Comparison of ENCODE assay signal across 8 cellular contexts in the genomic region with DNA sequence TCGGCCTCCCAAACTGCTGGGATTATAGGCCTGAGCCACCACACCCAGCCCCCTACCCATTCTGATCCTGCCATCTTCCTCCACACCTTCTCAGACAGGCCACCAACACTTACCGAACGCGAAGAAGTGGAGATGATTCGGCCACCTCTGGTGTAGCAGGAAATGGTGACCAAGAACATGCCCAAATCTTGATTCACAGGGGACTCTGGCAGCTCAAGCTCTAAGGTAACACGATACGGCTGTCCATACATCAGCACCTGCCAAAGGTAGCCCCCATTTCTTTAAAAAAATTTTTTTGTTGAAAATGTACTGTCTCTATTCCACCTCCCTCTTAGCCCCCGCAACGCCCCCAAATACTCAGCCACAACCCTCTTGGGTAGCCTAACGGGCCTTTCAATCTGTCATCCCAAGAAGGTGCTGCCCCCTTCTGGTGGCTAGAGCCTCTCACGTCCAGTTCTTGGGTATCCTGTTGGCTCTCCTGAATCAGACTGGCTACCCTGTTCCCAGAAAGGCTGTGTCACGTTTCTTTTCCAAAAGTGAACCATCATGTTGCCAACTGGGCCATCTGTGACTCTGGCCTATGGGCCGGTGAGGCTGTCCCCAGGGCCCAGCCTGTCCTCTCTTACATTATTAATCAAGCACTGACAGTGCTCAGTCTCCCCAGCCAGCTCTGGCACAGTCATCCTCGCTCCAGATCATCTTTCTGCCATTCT. TPM values are rescaled to one million over a fixed set of nuclear protein-coding genes. Genes with fewer than 3 reads are reported as not detected.
DNase-seq lines count a peak whose midpoint lies in the region; ATAC-seq and TF ChIP-seq lines count a peak whose summit lies in the region.

No MANE protein-coding gene starts in this region.

- no peak overlapping the region for H3K4me2 ChIP-seq in SU-DHL-6 (ENCODE audit: low read depth, low read length, poor library complexity, severe bottlenecking)

- H3K27ac ChIP-seq in SU-DHL-6 (ENCODE audit: low read depth, low read length) (no peak overlapping the region), cardiac muscle cell (no peak overlapping the region)

- H3F3A ChIP-seq in SU-DHL-6 (ENCODE audit: insufficient read depth): 0 out of 2 replicates have a peak, but pooled peaks cover 3% of the 10 kb centered on the region

- H3K9ac ChIP-seq in SU-DHL-6 (ENCODE audit: low read length): no peak overlapping the region

- H3K36me3 ChIP-seq in SU-DHL-6 (ENCODE audit: low read length) (no peaks in the 10 kb centered on the region), cardiac muscle cell (peaks cover 19% of the 10 kb centered on the region)

- H3K79me2 ChIP-seq in SU-DHL-6 (ENCODE audit: insufficient read depth, low read length): no peaks in the 10 kb centered on the region

- H3K4me3 ChIP-seq in SU-DHL-6 (ENCODE audit: insufficient read depth, low read length, poor library complexity, severe bottlenecking): no peak overlapping the region
- H3K4me3 ChIP-seq in cardiac muscle cell: no peak overlapping the region

- DNase-seq in DMS79 treated with DMSO at 0.1 percent for 48 hours (lab: John Stamatoyannopoulos, UW): peak; percentile 11
- DNase-seq in LHCN-M2 (ENCODE audit: low read depth): peak; percentile 84
- peak; percentile 54 for DNase-seq in activated naive CD8-positive, alpha-beta T cell treated with anti-CD3 and anti-CD28 coated beads, Interleukin-2, amount 50 U/mL, for 16 hours (ENCODE audit: low read depth, low spot score)
- DNase-seq in cardiac muscle cell (ENCODE audit: low read depth in 1 of 2, low spot score in 1 of 2): peak; percentile 84 to 89
- peak; percentile 64 for DNase-seq in putamen (ENCODE audit: low spot score)
- no peak for DNase-seq in GOT3 (lab: John Stamatoyannopoulos, UW)

- peaks cover 6% of the 10 kb centered on the region for H3K4me1 ChIP-seq in cardiac muscle cell (ENCODE audit: low read depth)

- TF ChIP-seq CTCF in SU-DHL-6 (IDR thresholded peaks at IDR 0.05; ENCODE audit: insufficient read depth, low read length, poor library complexity, severe bottlenecking) (peak; percentile 85), cardiac muscle cell (IDR thresholded peaks at IDR 0.05; ENCODE audit: low read depth, low read length) (peak; percentile 90)

- no peaks in the 10 kb centered on the region for H3K9me2 ChIP-seq in SU-DHL-6 (replicated peaks; ENCODE audit: insufficient read depth, low read length)

- no peak overlapping the region for H2AFZ ChIP-seq in SU-DHL-6 (ENCODE audit: low read depth, low read length, severe bottlenecking)

- ATAC-seq in GM18870 (IDR thresholded peaks at IDR 0.05; ENCODE audit: unreplicated experiment): no peak

- H3K27me3 ChIP-seq in SU-DHL-6 (ENCODE audit: low read length) (no peaks in the 10 kb centered on the region), cardiac muscle cell (no peaks in the 10 kb centered on the region)

- H3K9me3 ChIP-seq in SU-DHL-6 (ENCODE audit: insufficient read depth, low read length) (no peaks in the 10 kb centered on the region), cardiac muscle cell (ENCODE audit: low read depth) (no peaks in the 10 kb centered on the region)

- H4K20me1 ChIP-seq in SU-DHL-6 (ENCODE audit: low read depth, low read length): no peaks in the 10 kb centered on the region

RNA-seq across cellular contexts. Expression of a gene that starts 5.3 kb away (rescaled TPM):
- 41.4 and 68.1 TPM in 2 replicates for total RNA-seq in LHCN-M2 (2014; rRNA removed)
- 21.3 TPM for polyA plus RNA-seq in LHCN-M2 (2012)
- total RNA-seq in cardiac muscle cell: 0.81 and 1.9 TPM in 2 replicates
- polyA plus RNA-seq in cardiac muscle cell: 0.24 TPM in 1 of 2 replicates, not detected in the other

RNA-seq across cellular contexts. Expression of a gene that starts 12.6 kb away (rescaled TPM):
- total RNA-seq in LHCN-M2 (2014; rRNA removed) (80.1 and 86.2 TPM in 2 replicates), cardiac muscle cell (70.3 and 73.8 TPM in 2 replicates)
- polyA plus RNA-seq in LHCN-M2 (2012): 65.8 TPM
- 73.7 and 79.2 TPM in 2 replicates for polyA plus RNA-seq in cardiac muscle cell

RNA-seq across cellular contexts. Expression of a gene that starts 12.9 kb away (rescaled TPM):
- total RNA-seq in LHCN-M2 (2014; rRNA removed) (not detected in 2 replicates), cardiac muscle cell (0.67 TPM in 1 of 2 replicates, not detected in the other)
- polyA plus RNA-seq in LHCN-M2 (2012): 0.15 TPM
- 2.6 and 3.0 TPM in 2 replicates for polyA plus RNA-seq in cardiac muscle cell

RNA-seq across cellular contexts. Expression of a gene that starts 15.7 kb away (rescaled TPM):
- total RNA-seq in LHCN-M2 (2014; rRNA removed) (97.0 and 122 TPM in 2 replicates), cardiac muscle cell (235 and 302 TPM in 2 replicates)
- 123 TPM for polyA plus RNA-seq in LHCN-M2 (2012)
- polyA plus RNA-seq in cardiac muscle cell: 109 and 111 TPM in 2 replicates

RNA-seq across cellular contexts. Expression of a gene that starts 22.5 kb away (rescaled TPM):
- total RNA-seq in LHCN-M2 (2014; rRNA removed) (3.7 and 4.7 TPM in 2 replicates), cardiac muscle cell (11.1 and 11.6 TPM in 2 replicates)
- 2.0 TPM for polyA plus RNA-seq in LHCN-M2 (2012)
- 10.1 and 11.7 TPM in 2 replicates for polyA plus RNA-seq in cardiac muscle cell

Comparison
In these comparisons a context has a peak if more than half of its experiments do, and no peak if none do; other contexts are left out.
1. RNA of a gene that starts 5.3 kb away (total RNA-seq): 41.4 to 68.1 TPM in LHCN-M2; 0.81 to 1.9 TPM in cardiac muscle cell; every median in the first group is over 10 times any median in the second.